ENCODE assay signal across 9 cellular contexts in the genomic region with DNA sequence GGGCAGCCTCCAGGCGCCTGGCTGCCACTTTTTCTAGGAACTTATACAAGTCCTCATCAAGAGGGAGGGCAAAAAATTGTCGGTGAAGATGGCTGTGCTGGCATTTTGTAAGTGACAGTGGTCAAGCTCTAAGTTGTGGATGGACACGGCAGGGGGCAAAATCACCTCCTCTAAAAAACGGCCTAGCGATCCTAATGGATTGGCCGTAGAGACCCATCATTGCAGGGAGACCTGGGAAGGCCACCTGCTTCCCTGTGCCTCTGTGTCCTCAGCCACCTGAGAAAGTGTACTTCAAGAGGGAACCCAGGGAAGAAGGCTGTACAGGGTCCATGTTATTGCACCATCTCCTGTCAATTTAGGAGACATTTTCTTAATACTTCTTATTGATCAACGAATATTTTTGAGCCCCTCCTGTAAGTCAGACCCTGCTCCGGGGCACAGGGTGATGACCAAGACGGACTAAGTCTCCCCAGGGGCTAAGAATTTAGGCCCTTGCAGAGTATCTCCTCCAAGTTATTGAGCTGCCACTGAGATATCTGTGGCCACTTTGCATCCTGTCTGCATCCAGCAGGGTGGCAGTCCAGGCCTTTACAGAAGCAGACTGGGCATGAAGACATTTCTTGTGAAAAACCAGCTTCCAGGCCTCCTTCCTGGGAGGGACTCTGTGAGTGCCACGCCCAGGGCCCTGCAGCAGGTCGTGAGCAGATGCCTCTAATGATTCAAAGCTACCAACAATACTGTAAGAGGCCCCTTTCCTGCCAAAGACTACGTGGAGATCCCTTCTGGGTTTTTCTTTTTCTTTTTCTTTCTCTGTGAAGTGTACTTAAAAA. TPM values are rescaled to one million over a fixed set of nuclear protein-coding genes. Genes with fewer than 3 reads are reported as not detected.
A peak's percentile ranks its signal among the peaks of the same experiment; 100 is the strongest.
DNase-seq lines count a peak whose midpoint lies in the region; ATAC-seq and TF ChIP-seq lines count a peak whose summit lies in the region.
"Had no signal": no experiment of that assay in that cellular context is flagged by ENCODE, and none has a peak within 500 bp of the region (broad histone marks: within the 10 kb centered on the region; RNA-seq: fewer than 3 reads in every experiment).

No MANE protein-coding gene starts in this region.

- H3K9me3 ChIP-seq in right atrium auricular region = no peaks in the 10 kb centered on the region

- peak overlapping the region; percentile 6 to 27 for H3K27ac ChIP-seq in right atrium auricular region
- H3K27ac ChIP-seq: KMS-11 had no signal

- H3K36me3 ChIP-seq in right atrium auricular region = no peaks in the 10 kb centered on the region

- H3K4me3 Mint-ChIP-seq in activated T-cell treated with anti-CD3 and anti-CD28 coated beads, Interleukin-2, amount 50 U/mL, for 24 hours = peak overlapping the region; percentile 66

- peaks cover 0 to 54% of the 10 kb centered on the region in 2 donors for H3K4me1 ChIP-seq in right atrium auricular region

- TF ChIP-seq POLR2A in GM18505 (IDR thresholded peaks at IDR 0.05; ENCODE audit: borderline replicate concordance, extremely low read depth, insufficient read depth, insufficient read length) = no peak

- peaks cover 33% of the 10 kb centered on the region for H3K4me1 Mint-ChIP-seq in activated T-cell treated with anti-CD3 and anti-CD28 coated beads, Interleukin-2, amount 50 U/mL, for 24 hours (ENCODE audit: low read depth)

- peak overlapping the region; percentile 96 for H3K27ac Mint-ChIP-seq in activated T-cell treated with anti-CD3 and anti-CD28 coated beads, Interleukin-2, amount 50 U/mL, for 24 hours

- DNase-seq in ELR (ENCODE audit: low read depth) (peak; percentile 44), LoVo (ENCODE audit: low spot score) (peak; percentile 67), right atrium auricular region (ENCODE audit: low spot score) (no peak), NCI-H524 (lab: John Stamatoyannopoulos, UW) (no peak), activated gamma-delta T cell (lab: John Stamatoyannopoulos, UW) (no peak)
- peak; percentile 68 for DNase-seq in activated T-cell treated with anti-CD3 and anti-CD28 coated beads, Interleukin-2, amount 50 U/mL, for 24 hours
- DNase-seq in stimulated activated CD8-positive, alpha-beta memory T cell treated with anti-CD3 and anti-CD28 coated beads, Interleukin-7, amount 100 ng/mL, for 24 hours (ENCODE audit: low read depth) = peak; percentile 29

- H3K9me3 Mint-ChIP-seq in activated T-cell treated with anti-CD3 and anti-CD28 coated beads, Interleukin-2, amount 50 U/mL, for 24 hours = no peaks in the 10 kb centered on the region

- H3K27me3 Mint-ChIP-seq in activated T-cell treated with anti-CD3 and anti-CD28 coated beads, Interleukin-2, amount 50 U/mL, for 24 hours = no peaks in the 10 kb centered on the region

- TF ChIP-seq CTCF in right atrium auricular region (IDR thresholded peaks at IDR 0.05) = no peak

- no peaks in the 10 kb centered on the region for H3K27me3 ChIP-seq in right atrium auricular region

- no peaks in the 10 kb centered on the region for H3K36me3 Mint-ChIP-seq in activated T-cell treated with anti-CD3 and anti-CD28 coated beads, Interleukin-2, amount 50 U/mL, for 24 hours (ENCODE audit: low read depth)

- ATAC-seq in GM18505 (IDR thresholded peaks at IDR 0.05; ENCODE audit: unreplicated experiment) = no peak

- no peak overlapping the region for H3K4me3 ChIP-seq in right atrium auricular region

RNA-seq across cellular contexts. Expression of gene PSMA6, which starts 40.5 kb away (rescaled TPM):
- total RNA-seq in right atrium auricular region = 100 to 1,000 TPM; 143 to 191 TPM

Comparison
In these comparisons a context has a peak if more than half of its experiments do, and no peak if none do; other contexts are left out.
1. DNase-seq: peak in ELR (single experiment), LoVo (single experiment), activated T-cell treated with anti-CD3 and anti-CD28 coated beads, Interleukin-2, amount 50 U/mL, for 24 hours (single experiment) and stimulated activated CD8-positive, alpha-beta memory T cell treated with anti-CD3 and anti-CD28 coated beads, Interleukin-7, amount 100 ng/mL, for 24 hours (single experiment); none in right atrium auricular region (single experiment), NCI-H524 (0 of 2) and activated gamma-delta T cell (single experiment).